In the genomic region with DNA sequence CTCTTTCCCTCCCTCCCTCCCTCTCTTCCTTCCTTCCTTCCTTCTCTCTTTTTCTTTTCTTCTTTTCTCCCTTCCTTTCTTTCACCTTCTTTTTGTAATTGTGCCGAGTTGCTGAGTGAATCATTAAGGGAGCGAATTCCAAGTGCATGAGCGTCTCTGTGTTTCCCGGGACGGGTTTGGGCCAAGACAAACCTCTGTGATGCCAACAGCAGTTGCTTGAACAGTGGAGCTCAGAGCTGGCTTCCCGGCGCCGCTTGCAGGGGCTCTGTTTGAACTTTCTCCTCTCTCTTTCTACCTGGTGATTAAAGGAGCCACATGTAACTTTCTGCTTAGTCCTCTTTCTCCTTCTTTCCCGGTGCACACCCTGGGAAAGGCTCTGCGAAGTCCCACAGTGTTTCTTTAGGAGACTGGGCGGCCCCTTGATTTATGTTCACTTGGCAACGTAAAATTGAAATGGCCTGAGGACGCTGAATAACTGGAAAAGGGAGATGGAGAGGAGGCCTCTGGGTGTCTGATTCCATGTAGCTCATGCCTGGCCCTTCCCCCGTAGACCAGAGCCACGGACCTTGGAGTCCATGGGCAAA, we compare ENCODE assay signal across 7 cellular contexts. TPM values are rescaled to one million over a fixed set of nuclear protein-coding genes. Genes with fewer than 3 reads are reported as not detected.
DNase-seq lines count a peak whose midpoint lies in the region; ATAC-seq and TF ChIP-seq lines count a peak whose summit lies in the region.

No MANE protein-coding gene starts in this region.

- no peak overlapping the region for H2AK5ac ChIP-seq in mesendoderm (ENCODE audit: low read length)

- no peaks in the 10 kb centered on the region for H3K79me1 ChIP-seq in mesendoderm (ENCODE audit: low read length)

- no peak overlapping the region for H3K4me3 ChIP-seq in mesendoderm (ENCODE audit: low read length)

- peak; percentile 88 for DNase-seq in dedifferentiated amniotic fluid mesenchymal stem cell (ENCODE audit: extremely low spot score)
- peak; percentile 86 for DNase-seq in mesendoderm
- DNase-seq in ureter (ENCODE audit: low spot score) = peak; percentile 78
- DNase-seq in UCSD-AML1 (lab: John Stamatoyannopoulos, UW; ENCODE audit: unreplicated experiment) = no peak
- no peak for DNase-seq in superior temporal gyrus (ENCODE audit: extremely low spot score)

- no peak for ATAC-seq in GM18873 (IDR thresholded peaks at IDR 0.05; ENCODE audit: low FRiP score, unreplicated experiment)

- no peak overlapping the region for H3K4me2 ChIP-seq in mesendoderm (ENCODE audit: low read length)

- no peak for TF ChIP-seq EP300 in Ishikawa (IDR thresholded peaks at IDR 0.05; ENCODE audit: borderline replicate concordance)

- no peaks in the 10 kb centered on the region for H3K79me2 ChIP-seq in mesendoderm (ENCODE audit: control insufficient read depth, insufficient read depth, low read length)

- H3K36me3 ChIP-seq in mesendoderm (ENCODE audit: control insufficient read depth, insufficient read depth, low read length) = no peaks in the 10 kb centered on the region

- WGBS in mesendoderm (ENCODE audit: extremely low coverage, insufficient coverage, low lambda C conversion rate) = no CpG with 5 or more reads among the region's 15 CpGs

- H3K9ac ChIP-seq in mesendoderm (ENCODE audit: low read length) = peak overlapping the region; percentile 42

- no peak overlapping the region for H4K5ac ChIP-seq in mesendoderm (ENCODE audit: low read length)

- no peaks in the 10 kb centered on the region for H3K27me3 ChIP-seq in mesendoderm (ENCODE audit: insufficient read depth, low read length, poor library complexity)

- no peak overlapping the region for H2BK15ac ChIP-seq in mesendoderm (replicated peaks; ENCODE audit: low read depth)

- no peak overlapping the region for H2BK5ac ChIP-seq in mesendoderm (ENCODE audit: low read length)

- H3K4me1 ChIP-seq in mesendoderm (ENCODE audit: control insufficient read depth, low read depth, low read length) = peaks cover 10% of the 10 kb centered on the region

- H3K4ac ChIP-seq in mesendoderm (ENCODE audit: low read depth, low read length) = peak overlapping the region; percentile 93

- peak overlapping the region; percentile 89 for H3K18ac ChIP-seq in mesendoderm (ENCODE audit: low read length)

- peak overlapping the region; percentile 52 for H3K27ac ChIP-seq in mesendoderm (ENCODE audit: low read depth, low read length)

- peak overlapping the region; percentile 10 for H3K23ac ChIP-seq in mesendoderm (ENCODE audit: low read length)

- no peak for TF ChIP-seq RAD21 in Ishikawa (IDR thresholded peaks at IDR 0.05; ENCODE audit: low read depth)

- H4K8ac ChIP-seq in mesendoderm (ENCODE audit: low read depth, low read length) = no peak overlapping the region

- peak overlapping the region; percentile 76 for H2BK120ac ChIP-seq in mesendoderm (ENCODE audit: low read depth, low read length)

- H3K56ac ChIP-seq in mesendoderm (ENCODE audit: low read length) = peak overlapping the region; percentile 79

TF ChIP-seq in Ishikawa, 13 proteins besides CTCF, POLR2A, EP300 and RAD21:
- TF ChIP-seq TCF12 (IDR thresholded peaks at IDR 0.05; ENCODE audit: low read depth) (peak; percentile 43; the same call in 1 of the 2 replicates), TEAD4 (IDR thresholded peaks at IDR 0.05) (no peak), NFIC (IDR thresholded peaks at IDR 0.05) (peak; percentile 47; the same call in 1 of the 2 replicates)

RNA-seq across cellular contexts. Expression of a gene that starts 33.7 kb away (rescaled TPM):
- 0.20 TPM for polyA plus RNA-seq in mesendoderm (2013, experiment 1 of 2)
- polyA plus RNA-seq in mesendoderm (2013, experiment 2 of 2) = not detected
- not detected for total RNA-seq in ureter

Comparison
In these comparisons a context has a peak if more than half of its experiments do, and no peak if none do; other contexts are left out.
1. DNase-seq: peak in dedifferentiated amniotic fluid mesenchymal stem cell (single experiment), mesendoderm (single experiment) and ureter (single experiment); none in UCSD-AML1 (single experiment) and superior temporal gyrus (single experiment).